1 cellular context compared by ENCODE assay signal in the genomic region with DNA sequence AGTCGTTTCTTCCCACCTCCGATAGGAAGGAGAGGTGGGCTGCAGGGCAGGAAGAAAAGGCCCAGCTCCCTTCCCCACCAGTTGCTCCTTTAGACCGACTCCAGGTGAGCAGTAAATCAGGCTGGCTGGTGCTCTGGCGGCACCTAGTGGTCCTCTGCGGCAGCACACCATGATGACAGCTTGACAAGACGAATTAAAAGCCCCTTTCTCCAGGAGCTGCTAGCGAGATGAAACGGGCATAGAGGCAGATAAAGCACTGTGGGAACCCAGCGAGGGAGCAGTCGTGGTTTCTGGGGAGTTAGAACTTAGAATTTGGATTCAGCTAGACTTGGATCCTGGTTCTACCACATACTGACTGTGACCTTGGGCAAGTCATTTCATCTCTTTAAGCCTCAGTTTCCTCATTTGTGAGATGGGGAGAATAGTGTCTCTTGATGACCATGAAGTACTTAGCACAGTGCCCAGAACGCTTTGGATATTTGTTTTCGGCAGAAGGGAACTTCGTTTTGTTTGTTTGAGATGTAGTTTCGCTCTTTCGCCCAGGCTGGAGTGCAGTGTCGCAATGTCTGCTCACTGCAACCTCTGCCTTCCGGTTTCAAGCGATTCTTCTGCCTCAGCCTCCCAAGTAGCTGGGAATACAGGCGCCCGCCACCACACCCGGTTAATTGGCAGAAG.
TF ChIP-seq lines count a peak whose summit lies in the region.

No MANE protein-coding gene starts in this region.

TF ChIP-seq in HEK293, 187 proteins besides CTCF, POLR2A, EP300 and RAD21 (continued from another document and continues in another):
- TF ChIP-seq, protein P1, sequence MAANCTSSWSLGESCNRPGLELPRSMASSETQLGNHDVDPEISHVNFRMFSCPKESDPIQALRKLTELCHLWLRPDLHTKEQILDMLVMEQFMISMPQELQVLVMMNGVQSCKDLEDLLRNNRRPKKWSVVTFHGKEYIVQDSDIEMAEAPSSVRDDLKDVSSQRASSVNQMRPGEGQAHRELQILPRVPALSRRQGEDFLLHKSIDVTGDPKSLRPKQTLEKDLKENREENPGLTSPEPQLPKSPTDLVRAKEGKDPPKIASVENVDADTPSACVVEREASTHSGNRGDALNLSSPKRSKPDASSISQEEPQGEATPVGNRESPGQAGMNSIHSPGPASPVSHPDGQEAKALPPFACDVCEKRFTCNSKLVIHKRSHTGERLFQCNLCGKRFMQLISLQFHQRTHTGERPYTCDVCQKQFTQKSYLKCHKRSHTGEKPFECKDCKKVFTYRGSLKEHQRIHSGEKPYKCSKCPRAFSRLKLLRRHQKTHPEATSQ (tag by site-specific recombination; IDR thresholded peaks at IDR 0.05) = no peak
- TF ChIP-seq ZNF621 (tag by site-specific recombination; IDR thresholded peaks at IDR 0.05) (no peak), ZNF791 (tag by site-specific recombination; IDR thresholded peaks at IDR 0.05) (no peak), ZNF138 (tag by site-specific recombination; IDR thresholded peaks at IDR 0.05; ENCODE audit: borderline replicate concordance) (no peak), ZNF701 (tag by site-specific recombination; IDR thresholded peaks at IDR 0.05) (peak; percentile 60; the same call in 1 of the 2 replicates), ZNF530 (tag by site-specific recombination; IDR thresholded peaks at IDR 0.05; ENCODE audit: low read depth) (no peak), ZNF48 (tag by site-specific recombination; IDR thresholded peaks at IDR 0.05) (no peak), ZSCAN16 (tag by site-specific recombination; IDR thresholded peaks at IDR 0.05) (no peak), ZNF37A (tag by site-specific recombination; IDR thresholded peaks at IDR 0.05) (no peak), ZEB2 (tag by site-specific recombination; IDR thresholded peaks at IDR 0.05) (0 out of 2 replicates have a peak, but pooled peaks have one; percentile 23), ZFP69B (tag by site-specific recombination; IDR thresholded peaks at IDR 0.05) (no peak), ZNF777 (tag by site-specific recombination; IDR thresholded peaks at IDR 0.05; ENCODE audit: borderline replicate concordance) (no peak), ZNF629 (tag by site-specific recombination; IDR thresholded peaks at IDR 0.05) (no peak), ZNF433 (tag by site-specific recombination; IDR thresholded peaks at IDR 0.05; ENCODE audit: low read depth) (no peak), ZNF211 (tag by site-specific recombination; IDR thresholded peaks at IDR 0.05; ENCODE audit: low read depth) (no peak), ZNF174 (tag by site-specific recombination; IDR thresholded peaks at IDR 0.05) (no peak), ZNF2 (tag by site-specific recombination; IDR thresholded peaks at IDR 0.05) (no peak), ZNF112 (tag by site-specific recombination; IDR thresholded peaks at IDR 0.05) (no peak), ZNF473 (tag by site-specific recombination; IDR thresholded peaks at IDR 0.05) (no peak), ZNF391 (tag by site-specific recombination; IDR thresholded peaks at IDR 0.05; ENCODE audit: borderline replicate concordance, low read depth) (no peak), ZNF292 (tag by site-specific recombination; IDR thresholded peaks at IDR 0.05; ENCODE audit: borderline replicate concordance, low read depth) (no peak), ZNF660 (tag by site-specific recombination; IDR thresholded peaks at IDR 0.05) (peak; percentile 62; the same call in 1 of the 2 replicates), ZNF600 (tag by site-specific recombination; IDR thresholded peaks at IDR 0.05) (no peak), HOXD13 (CRISPR knock-in tag; IDR thresholded peaks at IDR 0.05; ENCODE audit: borderline replicate concordance) (no peak), PRDM1 (tag by site-specific recombination; IDR thresholded peaks at IDR 0.05) (no peak), ZNF133 (tag by site-specific recombination; IDR thresholded peaks at IDR 0.05) (no peak), ZNF394 (tag by site-specific recombination; IDR thresholded peaks at IDR 0.05; ENCODE audit: borderline replicate concordance) (peak; percentile 81), ZNF768 (tag by site-specific recombination; IDR thresholded peaks at IDR 0.05) (no peak), ZNF121 (tag by site-specific recombination; IDR thresholded peaks at IDR 0.05) (no peak), MZF1 (tag by site-specific recombination; IDR thresholded peaks at IDR 0.05; ENCODE audit: borderline replicate concordance) (no peak), SCRT2 (tag by site-specific recombination; IDR thresholded peaks at IDR 0.05) (peak; percentile 99), ZNF311 (tag by site-specific recombination; IDR thresholded peaks at IDR 0.05; ENCODE audit: borderline replicate concordance) (no peak), ZNF544 (tag by site-specific recombination; IDR thresholded peaks at IDR 0.05) (no peak), MYNN (tag by site-specific recombination; IDR thresholded peaks at IDR 0.05; ENCODE audit: borderline replicate concordance) (peak; percentile 92), ZBTB1 (tag by site-specific recombination; IDR thresholded peaks at IDR 0.05) (no peak), ZFHX2 (tag by site-specific recombination; conservative IDR thresholded peaks at IDR 0.05) (no peak), GLIS2 (tag by site-specific recombination; IDR thresholded peaks at IDR 0.05) (no peak), ZBTB48 (tag by site-specific recombination; IDR thresholded peaks at IDR 0.05) (no peak), ZNF114 (tag by site-specific recombination; IDR thresholded peaks at IDR 0.05) (no peak), ZNF830 (tag by site-specific recombination; IDR thresholded peaks at IDR 0.05; ENCODE audit: low read depth) (no peak), SCRT1 (tag by site-specific recombination; IDR thresholded peaks at IDR 0.05; ENCODE audit: borderline replicate concordance) (peak; percentile 96), ZNF707 (tag by site-specific recombination; IDR thresholded peaks at IDR 0.05) (no peak)
- TF ChIP-seq, protein P2, sequence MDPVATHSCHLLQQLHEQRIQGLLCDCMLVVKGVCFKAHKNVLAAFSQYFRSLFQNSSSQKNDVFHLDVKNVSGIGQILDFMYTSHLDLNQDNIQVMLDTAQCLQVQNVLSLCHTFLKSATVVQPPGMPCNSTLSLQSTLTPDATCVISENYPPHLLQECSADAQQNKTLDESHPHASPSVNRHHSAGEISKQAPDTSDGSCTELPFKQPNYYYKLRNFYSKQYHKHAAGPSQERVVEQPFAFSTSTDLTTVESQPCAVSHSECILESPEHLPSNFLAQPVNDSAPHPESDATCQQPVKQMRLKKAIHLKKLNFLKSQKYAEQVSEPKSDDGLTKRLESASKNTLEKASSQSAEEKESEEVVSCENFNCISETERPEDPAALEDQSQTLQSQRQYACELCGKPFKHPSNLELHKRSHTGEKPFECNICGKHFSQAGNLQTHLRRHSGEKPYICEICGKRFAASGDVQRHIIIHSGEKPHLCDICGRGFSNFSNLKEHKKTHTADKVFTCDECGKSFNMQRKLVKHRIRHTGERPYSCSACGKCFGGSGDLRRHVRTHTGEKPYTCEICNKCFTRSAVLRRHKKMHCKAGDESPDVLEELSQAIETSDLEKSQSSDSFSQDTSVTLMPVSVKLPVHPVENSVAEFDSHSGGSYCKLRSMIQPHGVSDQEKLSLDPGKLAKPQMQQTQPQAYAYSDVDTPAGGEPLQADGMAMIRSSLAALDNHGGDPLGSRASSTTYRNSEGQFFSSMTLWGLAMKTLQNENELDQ (tag by site-specific recombination; IDR thresholded peaks at IDR 0.05; ENCODE audit: low read depth) = no peak
- TF ChIP-seq, protein P3, sequence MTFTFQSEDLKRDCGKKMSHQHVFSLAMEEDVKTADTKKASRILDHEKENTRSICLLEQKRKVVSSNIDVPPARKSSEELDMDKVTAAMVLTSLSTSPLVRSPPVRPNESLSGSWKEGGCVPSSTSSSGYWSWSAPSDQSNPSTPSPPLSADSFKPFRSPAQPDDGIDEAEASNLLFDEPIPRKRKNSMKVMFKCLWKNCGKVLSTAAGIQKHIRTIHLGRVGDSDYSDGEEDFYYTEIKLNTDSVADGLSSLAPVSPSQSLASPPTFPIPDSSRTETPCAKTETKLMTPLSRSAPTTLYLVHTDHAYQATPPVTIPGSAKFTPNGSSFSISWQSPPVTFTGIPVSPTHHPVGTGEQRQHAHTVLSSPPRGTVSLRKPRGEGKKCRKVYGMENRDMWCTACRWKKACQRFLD (tag by site-specific recombination; IDR thresholded peaks at IDR 0.05) = no peak
- TF ChIP-seq, protein P4, sequence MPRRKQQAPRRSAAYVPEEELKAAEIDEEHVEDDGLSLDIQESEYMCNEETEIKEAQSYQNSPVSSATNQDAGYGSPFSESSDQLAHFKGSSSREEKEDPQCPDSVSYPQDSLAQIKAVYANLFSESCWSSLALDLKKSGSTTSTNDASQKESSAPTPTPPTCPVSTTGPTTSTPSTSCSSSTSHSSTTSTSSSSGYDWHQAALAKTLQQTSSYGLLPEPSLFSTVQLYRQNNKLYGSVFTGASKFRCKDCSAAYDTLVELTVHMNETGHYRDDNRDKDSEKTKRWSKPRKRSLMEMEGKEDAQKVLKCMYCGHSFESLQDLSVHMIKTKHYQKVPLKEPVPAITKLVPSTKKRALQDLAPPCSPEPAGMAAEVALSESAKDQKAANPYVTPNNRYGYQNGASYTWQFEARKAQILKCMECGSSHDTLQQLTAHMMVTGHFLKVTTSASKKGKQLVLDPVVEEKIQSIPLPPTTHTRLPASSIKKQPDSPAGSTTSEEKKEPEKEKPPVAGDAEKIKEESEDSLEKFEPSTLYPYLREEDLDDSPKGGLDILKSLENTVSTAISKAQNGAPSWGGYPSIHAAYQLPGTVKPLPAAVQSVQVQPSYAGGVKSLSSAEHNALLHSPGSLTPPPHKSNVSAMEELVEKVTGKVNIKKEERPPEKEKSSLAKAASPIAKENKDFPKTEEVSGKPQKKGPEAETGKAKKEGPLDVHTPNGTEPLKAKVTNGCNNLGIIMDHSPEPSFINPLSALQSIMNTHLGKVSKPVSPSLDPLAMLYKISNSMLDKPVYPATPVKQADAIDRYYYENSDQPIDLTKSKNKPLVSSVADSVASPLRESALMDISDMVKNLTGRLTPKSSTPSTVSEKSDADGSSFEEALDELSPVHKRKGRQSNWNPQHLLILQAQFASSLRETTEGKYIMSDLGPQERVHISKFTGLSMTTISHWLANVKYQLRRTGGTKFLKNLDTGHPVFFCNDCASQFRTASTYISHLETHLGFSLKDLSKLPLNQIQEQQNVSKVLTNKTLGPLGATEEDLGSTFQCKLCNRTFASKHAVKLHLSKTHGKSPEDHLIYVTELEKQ (tag by site-specific recombination; IDR thresholded peaks at IDR 0.05; ENCODE audit: borderline replicate concordance) = no peak
- TF ChIP-seq, protein P5, sequence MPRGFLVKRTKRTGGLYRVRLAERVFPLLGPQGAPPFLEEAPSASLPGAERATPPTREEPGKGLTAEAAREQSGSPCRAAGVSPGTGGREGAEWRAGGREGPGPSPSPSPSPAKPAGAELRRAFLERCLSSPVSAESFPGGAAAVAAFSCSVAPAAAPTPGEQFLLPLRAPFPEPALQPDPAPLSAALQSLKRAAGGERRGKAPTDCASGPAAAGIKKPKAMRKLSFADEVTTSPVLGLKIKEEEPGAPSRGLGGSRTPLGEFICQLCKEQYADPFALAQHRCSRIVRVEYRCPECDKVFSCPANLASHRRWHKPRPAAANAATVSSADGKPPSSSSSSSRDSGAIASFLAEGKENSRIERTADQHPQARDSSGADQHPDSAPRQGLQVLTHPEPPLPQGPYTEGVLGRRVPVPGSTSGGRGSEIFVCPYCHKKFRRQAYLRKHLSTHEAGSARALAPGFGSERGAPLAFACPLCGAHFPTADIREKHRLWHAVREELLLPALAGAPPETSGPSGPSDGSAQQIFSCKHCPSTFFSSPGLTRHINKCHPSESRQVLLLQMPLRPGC (tag by site-specific recombination; IDR thresholded peaks at IDR 0.05) = no peak
- TF ChIP-seq, protein P6, sequence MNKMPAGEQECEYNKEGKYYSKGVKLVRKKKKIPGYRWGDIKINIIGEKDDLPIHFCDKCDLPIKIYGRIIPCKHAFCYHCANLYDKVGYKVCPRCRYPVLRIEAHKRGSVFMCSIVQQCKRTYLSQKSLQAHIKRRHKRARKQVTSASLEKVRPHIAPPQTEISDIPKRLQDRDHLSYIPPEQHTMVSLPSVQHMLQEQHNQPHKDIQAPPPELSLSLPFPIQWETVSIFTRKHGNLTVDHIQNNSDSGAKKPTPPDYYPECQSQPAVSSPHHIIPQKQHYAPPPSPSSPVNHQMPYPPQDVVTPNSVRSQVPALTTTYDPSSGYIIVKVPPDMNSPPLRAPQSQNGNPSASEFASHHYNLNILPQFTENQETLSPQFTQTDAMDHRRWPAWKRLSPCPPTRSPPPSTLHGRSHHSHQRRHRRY (tag by site-specific recombination; IDR thresholded peaks at IDR 0.05) = no peak
- TF ChIP-seq, protein P7, sequence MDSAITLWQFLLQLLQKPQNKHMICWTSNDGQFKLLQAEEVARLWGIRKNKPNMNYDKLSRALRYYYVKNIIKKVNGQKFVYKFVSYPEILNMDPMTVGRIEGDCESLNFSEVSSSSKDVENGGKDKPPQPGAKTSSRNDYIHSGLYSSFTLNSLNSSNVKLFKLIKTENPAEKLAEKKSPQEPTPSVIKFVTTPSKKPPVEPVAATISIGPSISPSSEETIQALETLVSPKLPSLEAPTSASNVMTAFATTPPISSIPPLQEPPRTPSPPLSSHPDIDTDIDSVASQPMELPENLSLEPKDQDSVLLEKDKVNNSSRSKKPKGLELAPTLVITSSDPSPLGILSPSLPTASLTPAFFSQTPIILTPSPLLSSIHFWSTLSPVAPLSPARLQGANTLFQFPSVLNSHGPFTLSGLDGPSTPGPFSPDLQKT (IDR thresholded peaks at IDR 0.05; ENCODE audit: borderline replicate concordance, low read depth, low read length) = no peak
- TF ChIP-seq, protein P8, sequence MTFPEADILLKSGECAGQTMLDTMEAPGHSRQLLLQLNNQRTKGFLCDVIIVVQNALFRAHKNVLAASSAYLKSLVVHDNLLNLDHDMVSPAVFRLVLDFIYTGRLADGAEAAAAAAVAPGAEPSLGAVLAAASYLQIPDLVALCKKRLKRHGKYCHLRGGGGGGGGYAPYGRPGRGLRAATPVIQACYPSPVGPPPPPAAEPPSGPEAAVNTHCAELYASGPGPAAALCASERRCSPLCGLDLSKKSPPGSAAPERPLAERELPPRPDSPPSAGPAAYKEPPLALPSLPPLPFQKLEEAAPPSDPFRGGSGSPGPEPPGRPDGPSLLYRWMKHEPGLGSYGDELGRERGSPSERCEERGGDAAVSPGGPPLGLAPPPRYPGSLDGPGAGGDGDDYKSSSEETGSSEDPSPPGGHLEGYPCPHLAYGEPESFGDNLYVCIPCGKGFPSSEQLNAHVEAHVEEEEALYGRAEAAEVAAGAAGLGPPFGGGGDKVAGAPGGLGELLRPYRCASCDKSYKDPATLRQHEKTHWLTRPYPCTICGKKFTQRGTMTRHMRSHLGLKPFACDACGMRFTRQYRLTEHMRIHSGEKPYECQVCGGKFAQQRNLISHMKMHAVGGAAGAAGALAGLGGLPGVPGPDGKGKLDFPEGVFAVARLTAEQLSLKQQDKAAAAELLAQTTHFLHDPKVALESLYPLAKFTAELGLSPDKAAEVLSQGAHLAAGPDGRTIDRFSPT (tag by site-specific recombination; IDR thresholded peaks at IDR 0.05) = no peak
- TF ChIP-seq, protein P9, sequence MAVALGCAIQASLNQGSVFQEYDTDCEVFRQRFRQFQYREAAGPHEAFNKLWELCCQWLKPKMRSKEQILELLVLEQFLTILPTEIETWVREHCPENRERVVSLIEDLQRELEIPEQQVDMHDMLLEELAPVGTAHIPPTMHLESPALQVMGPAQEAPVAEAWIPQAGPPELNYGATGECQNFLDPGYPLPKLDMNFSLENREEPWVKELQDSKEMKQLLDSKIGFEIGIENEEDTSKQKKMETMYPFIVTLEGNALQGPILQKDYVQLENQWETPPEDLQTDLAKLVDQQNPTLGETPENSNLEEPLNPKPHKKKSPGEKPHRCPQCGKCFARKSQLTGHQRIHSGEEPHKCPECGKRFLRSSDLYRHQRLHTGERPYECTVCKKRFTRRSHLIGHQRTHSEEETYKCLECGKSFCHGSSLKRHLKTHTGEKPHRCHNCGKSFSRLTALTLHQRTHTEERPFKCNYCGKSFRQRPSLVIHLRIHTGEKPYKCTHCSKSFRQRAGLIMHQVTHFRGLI (tag by site-specific recombination; IDR thresholded peaks at IDR 0.05) = no peak
